Comparison of ENCODE assay signal across 1 cellular context in the genomic region with DNA sequence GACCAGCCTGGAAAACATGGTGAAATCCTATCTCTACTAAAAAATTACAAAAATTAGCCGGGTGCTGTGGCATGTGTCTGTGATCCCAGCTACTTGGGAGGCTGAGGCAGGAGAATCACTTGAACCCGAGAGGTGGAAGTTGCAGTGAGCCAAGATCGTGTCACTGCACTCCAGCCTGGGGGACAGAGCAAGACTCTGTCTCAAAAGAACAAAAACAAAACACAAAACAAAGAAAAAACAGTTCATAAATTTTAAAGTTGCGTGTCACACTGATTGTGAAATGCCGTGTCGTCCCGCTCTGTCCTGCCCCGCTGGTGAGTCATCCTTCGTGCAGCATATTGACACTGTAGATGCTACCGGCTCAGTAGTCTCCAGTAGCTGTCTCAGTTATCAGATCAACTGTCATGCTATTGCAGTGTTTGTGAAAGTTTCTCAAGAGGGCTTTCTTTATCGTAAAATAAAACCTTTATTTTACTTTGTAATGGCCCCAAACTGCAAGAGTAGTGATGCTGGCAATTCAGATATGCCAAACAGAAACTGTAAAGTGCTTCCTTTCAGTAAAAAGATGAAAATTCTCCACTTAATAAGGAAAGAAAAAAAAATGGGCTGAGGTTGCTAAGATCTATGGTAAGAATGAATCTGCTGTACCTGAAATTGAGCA.
TF ChIP-seq lines count a peak whose summit lies in the region.

No MANE protein-coding gene starts in this region.

TF ChIP-seq in HEK293, 187 proteins besides CTCF, POLR2A, EP300 and RAD21 (continued from another document):
- TF ChIP-seq, protein P1, sequence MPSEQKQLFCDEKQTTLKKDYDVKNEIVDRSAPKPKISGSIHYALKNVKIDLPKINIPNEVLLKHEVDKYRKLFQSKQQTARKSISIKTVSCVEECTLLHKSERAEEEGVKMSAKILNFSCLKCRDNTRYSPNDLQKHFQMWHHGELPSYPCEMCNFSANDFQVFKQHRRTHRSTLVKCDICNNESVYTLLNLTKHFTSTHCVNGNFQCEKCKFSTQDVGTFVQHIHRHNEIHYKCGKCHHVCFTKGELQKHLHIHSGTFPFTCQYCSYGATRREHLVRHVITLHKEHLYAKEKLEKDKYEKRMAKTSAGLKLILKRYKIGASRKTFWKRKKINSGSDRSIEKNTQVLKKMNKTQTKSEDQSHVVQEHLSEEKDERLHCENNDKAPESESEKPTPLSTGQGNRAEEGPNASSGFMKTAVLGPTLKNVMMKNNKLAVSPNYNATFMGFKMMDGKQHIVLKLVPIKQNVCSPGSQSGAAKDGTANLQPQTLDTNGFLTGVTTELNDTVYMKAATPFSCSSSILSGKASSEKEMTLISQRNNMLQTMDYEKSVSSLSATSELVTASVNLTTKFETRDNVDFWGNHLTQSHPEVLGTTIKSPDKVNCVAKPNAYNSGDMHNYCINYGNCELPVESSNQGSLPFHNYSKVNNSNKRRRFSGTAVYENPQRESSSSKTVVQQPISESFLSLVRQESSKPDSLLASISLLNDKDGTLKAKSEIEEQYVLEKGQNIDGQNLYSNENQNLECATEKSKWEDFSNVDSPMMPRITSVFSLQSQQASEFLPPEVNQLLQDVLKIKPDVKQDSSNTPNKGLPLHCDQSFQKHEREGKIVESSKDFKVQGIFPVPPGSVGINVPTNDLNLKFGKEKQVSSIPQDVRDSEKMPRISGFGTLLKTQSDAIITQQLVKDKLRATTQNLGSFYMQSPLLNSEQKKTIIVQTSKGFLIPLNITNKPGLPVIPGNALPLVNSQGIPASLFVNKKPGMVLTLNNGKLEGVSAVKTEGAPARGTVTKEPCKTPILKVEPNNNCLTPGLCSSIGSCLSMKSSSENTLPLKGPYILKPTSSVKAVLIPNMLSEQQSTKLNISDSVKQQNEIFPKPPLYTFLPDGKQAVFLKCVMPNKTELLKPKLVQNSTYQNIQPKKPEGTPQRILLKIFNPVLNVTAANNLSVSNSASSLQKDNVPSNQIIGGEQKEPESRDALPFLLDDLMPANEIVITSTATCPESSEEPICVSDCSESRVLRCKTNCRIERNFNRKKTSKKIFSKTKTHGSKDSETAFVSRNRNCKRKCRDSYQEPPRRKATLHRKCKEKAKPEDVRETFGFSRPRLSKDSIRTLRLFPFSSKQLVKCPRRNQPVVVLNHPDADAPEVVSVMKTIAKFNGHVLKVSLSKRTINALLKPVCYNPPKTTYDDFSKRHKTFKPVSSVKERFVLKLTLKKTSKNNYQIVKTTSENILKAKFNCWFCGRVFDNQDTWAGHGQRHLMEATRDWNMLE (tag by site-specific recombination; conservative IDR thresholded peaks at IDR 0.05; ENCODE audit: low read depth): peak; percentile 47; the same call in 1 of the 2 replicates
- TF ChIP-seq ZNF768 (tag by site-specific recombination; IDR thresholded peaks at IDR 0.05) (no peak), ZNF843 (tag by site-specific recombination; IDR thresholded peaks at IDR 0.05) (no peak), SP7 (tag by site-specific recombination; IDR thresholded peaks at IDR 0.05) (peak; percentile 76), KLF8 (tag by site-specific recombination; IDR thresholded peaks at IDR 0.05) (peak; percentile 61), ZNF391 (tag by site-specific recombination; IDR thresholded peaks at IDR 0.05; ENCODE audit: borderline replicate concordance, low read depth) (peak; percentile 50; the same call in 1 of the 2 replicates), ZNF335 (tag by site-specific recombination; conservative IDR thresholded peaks at IDR 0.05) (peak; percentile 54), ZNF629 (tag by site-specific recombination; IDR thresholded peaks at IDR 0.05) (peak; percentile 72), ZNF501 (tag by site-specific recombination; IDR thresholded peaks at IDR 0.05) (no peak), ZXDB (tag by site-specific recombination; IDR thresholded peaks at IDR 0.05) (peak; percentile 43), ZNF114 (tag by site-specific recombination; IDR thresholded peaks at IDR 0.05) (no peak), ZSCAN30 (tag by site-specific recombination; IDR thresholded peaks at IDR 0.05) (peak; percentile 42; the same call in 1 of the 2 replicates), ZNF169 (tag by site-specific recombination; IDR thresholded peaks at IDR 0.05) (0 out of 2 replicates have a peak, but pooled peaks have one; percentile 15), GLIS1 (tag by site-specific recombination; IDR thresholded peaks at IDR 0.05) (peak; percentile 24; the same call in 1 of the 2 replicates), ZNF560 (tag by site-specific recombination; IDR thresholded peaks at IDR 0.05; ENCODE audit: borderline replicate concordance) (no peak)
- TF ChIP-seq, protein P2, sequence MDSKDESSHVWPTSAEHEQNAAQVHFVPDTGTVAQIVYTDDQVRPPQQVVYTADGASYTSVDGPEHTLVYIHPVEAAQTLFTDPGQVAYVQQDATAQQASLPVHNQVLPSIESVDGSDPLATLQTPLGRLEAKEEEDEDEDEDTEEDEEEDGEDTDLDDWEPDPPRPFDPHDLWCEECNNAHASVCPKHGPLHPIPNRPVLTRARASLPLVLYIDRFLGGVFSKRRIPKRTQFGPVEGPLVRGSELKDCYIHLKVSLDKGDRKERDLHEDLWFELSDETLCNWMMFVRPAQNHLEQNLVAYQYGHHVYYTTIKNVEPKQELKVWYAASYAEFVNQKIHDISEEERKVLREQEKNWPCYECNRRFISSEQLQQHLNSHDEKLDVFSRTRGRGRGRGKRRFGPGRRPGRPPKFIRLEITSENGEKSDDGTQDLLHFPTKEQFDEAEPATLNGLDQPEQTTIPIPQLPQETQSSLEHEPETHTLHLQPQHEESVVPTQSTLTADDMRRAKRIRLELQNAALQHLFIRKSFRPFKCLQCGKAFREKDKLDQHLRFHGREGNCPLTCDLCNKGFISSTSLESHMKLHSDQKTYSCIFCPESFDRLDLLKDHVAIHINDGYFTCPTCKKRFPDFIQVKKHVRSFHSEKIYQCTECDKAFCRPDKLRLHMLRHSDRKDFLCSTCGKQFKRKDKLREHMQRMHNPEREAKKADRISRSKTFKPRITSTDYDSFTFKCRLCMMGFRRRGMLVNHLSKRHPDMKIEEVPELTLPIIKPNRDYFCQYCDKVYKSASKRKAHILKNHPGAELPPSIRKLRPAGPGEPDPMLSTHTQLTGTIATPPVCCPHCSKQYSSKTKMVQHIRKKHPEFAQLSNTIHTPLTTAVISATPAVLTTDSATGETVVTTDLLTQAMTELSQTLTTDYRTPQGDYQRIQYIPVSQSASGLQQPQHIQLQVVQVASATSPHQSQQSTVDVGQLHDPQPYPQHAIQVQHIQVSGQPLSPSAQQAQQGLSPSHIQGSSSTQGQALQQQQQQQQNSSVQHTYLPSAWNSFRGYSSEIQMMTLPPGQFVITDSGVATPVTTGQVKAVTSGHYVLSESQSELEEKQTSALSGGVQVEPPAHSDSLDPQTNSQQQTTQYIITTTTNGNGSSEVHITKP (tag by site-specific recombination; IDR thresholded peaks at IDR 0.05): peak; percentile 46
- TF ChIP-seq, protein P3, sequence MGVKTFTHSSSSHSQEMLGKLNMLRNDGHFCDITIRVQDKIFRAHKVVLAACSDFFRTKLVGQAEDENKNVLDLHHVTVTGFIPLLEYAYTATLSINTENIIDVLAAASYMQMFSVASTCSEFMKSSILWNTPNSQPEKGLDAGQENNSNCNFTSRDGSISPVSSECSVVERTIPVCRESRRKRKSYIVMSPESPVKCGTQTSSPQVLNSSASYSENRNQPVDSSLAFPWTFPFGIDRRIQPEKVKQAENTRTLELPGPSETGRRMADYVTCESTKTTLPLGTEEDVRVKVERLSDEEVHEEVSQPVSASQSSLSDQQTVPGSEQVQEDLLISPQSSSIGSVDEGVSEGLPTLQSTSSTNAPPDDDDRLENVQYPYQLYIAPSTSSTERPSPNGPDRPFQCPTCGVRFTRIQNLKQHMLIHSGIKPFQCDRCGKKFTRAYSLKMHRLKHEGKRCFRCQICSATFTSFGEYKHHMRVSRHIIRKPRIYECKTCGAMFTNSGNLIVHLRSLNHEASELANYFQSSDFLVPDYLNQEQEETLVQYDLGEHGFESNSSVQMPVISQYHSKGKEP (tag by site-specific recombination; IDR thresholded peaks at IDR 0.05): 0 out of 2 replicates have a peak, but pooled peaks have one; percentile 21
- TF ChIP-seq, protein P4, sequence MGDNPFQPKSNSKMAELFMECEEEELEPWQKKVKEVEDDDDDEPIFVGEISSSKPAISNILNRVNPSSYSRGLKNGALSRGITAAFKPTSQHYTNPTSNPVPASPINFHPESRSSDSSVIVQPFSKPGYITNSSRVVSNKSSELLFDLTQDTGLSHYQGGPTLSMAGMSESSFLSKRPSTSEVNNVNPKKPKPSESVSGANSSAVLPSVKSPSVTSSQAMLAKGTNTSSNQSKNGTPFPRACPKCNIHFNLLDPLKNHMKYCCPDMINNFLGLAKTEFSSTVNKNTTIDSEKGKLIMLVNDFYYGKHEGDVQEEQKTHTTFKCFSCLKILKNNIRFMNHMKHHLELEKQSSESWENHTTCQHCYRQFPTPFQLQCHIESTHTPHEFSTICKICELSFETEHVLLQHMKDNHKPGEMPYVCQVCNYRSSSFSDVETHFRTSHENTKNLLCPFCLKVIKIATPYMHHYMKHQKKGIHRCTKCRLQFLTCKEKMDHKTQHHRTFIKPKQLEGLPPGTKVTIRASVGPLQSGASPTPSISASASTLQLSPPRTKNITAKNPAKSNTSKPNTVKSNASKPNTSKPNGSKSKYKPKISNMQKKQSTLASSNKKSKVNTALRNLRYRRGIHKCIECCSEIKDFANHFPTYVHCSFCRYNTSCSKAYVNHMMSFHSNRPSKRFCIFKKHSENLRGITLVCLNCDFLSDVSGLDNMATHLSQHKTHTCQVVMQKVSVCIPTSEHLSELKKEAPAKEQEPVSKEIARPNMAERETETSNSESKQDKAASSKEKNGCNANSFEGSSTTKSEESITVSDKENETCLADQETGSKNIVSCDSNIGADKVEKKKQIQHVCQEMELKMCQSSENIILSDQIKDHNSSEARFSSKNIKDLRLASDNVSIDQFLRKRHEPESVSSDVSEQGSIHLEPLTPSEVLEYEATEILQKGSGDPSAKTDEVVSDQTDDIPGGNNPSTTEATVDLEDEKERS (tag by site-specific recombination; IDR thresholded peaks at IDR 0.05): 0 out of 2 replicates have a peak, but pooled peaks have one; percentile 31
- TF ChIP-seq, protein P5, sequence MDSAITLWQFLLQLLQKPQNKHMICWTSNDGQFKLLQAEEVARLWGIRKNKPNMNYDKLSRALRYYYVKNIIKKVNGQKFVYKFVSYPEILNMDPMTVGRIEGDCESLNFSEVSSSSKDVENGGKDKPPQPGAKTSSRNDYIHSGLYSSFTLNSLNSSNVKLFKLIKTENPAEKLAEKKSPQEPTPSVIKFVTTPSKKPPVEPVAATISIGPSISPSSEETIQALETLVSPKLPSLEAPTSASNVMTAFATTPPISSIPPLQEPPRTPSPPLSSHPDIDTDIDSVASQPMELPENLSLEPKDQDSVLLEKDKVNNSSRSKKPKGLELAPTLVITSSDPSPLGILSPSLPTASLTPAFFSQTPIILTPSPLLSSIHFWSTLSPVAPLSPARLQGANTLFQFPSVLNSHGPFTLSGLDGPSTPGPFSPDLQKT (IDR thresholded peaks at IDR 0.05; ENCODE audit: borderline replicate concordance, low read depth, low read length): no peak
